12 cellular contexts compared by ENCODE assay signal in genomic region chr16:85187002-85187401, GRCh38.
DNase-seq lines count a peak whose midpoint lies in the region; ATAC-seq and TF ChIP-seq lines count a peak whose summit lies in the region.
"Had no signal": no experiment of that assay in that cellular context is flagged by ENCODE, and none has a peak within 500 bp of the region (broad histone marks: within the 10 kb centered on the region; RNA-seq: fewer than 3 reads in every experiment).

No MANE protein-coding gene starts in this region.

- H3K9me3 Mint-ChIP-seq in Caco-2 (ENCODE audit: unreplicated experiment) = no peaks in the 10 kb centered on the region

- H3K27me3 Mint-ChIP-seq in Caco-2 (ENCODE audit: insufficient read depth, unreplicated experiment) = no peaks in the 10 kb centered on the region
- H3K27me3 Mint-ChIP-seq: progenitor cell of endocrine pancreas, type B pancreatic cell had no signal

- no TSS peak for BruUV-seq in Caco-2 (replicated peaks; lab: Mats Ljungman, UMichigan)

- DNase-seq in EL (peak; percentile 77), astrocyte of the hippocampus (ENCODE audit: low read depth, low spot score) (peak; percentile 88), left ventricle myocardium superior (peak; percentile 79), retina (peak; percentile 67), left colon (no peak), SHP77 treated with DMSO at 0.1 percent for 48 hours (lab: John Stamatoyannopoulos, UW) (no peak), Caco-2 (no peak)
- DNase-seq: activated CD8-positive, alpha-beta memory T cell treated with anti-CD3 and anti-CD28 coated beads, Interleukin-2, amount 50 U/mL, for 4 hours; NCI-H2029 treated with DMSO at 0.1 percent for 48 hours had no signal

- H3K4me3 ChIP-seq in Caco-2 (ENCODE audit: low read depth, low read length) = no peak overlapping the region

- H3K27me3 ChIP-seq in Caco-2 (replicated peaks; ENCODE audit: control insufficient read depth, insufficient read depth, low read length) = no peaks in the 10 kb centered on the region

- H3K4me1 Mint-ChIP-seq in Caco-2 (ENCODE audit: low read depth, unreplicated experiment) = peaks cover 7% of the 10 kb centered on the region

- no peak overlapping the region for H3K27ac Mint-ChIP-seq in Caco-2 (ENCODE audit: unreplicated experiment)
- H3K27ac Mint-ChIP-seq: progenitor cell of endocrine pancreas, type B pancreatic cell had no signal

- TF ChIP-seq CTCF in Caco-2 (IDR thresholded peaks at IDR 0.05; ENCODE audit: insufficient read depth in 1 of 2, low read depth in 1 of 2, low read length in 1 of 2, severe bottlenecking in 1 of 2, unreplicated experiment in 1 of 2) = no peak

- peaks cover 2% of the 10 kb centered on the region; the same call in 1 of the 2 replicates for H3K36me3 ChIP-seq in Caco-2 (ENCODE audit: control insufficient read depth, insufficient read depth, low read length)

- H3K4me1 ChIP-seq in Caco-2 = no peaks in the 10 kb centered on the region

- intact Hi-C loops in left ventricle myocardium superior (cut with micrococcal nuclease) (no loop called here), left colon (cut with DNase I, micrococcal nuclease) (no loop called here), Caco-2 (cut with micrococcal nuclease; ENCODE audit: unreplicated experiment) (no loop called here)

- CTCF ChIA-PET in Caco-2 (lab: Charles Lee) = interaction anchor here (0.9 kb wide), 1 partner anchor 72 kb away, joined by 3 read pairs; no protein-coding TSS in a partner anchor

- H3K4me3 Mint-ChIP-seq in Caco-2 (ENCODE audit: unreplicated experiment) = no peak overlapping the region
- H3K4me3 Mint-ChIP-seq: type B pancreatic cell had no signal

- H3K36me3 Mint-ChIP-seq in Caco-2 (ENCODE audit: insufficient read depth, unreplicated experiment) = peaks cover 5% of the 10 kb centered on the region

- POLR2A ChIA-PET in Caco-2 (lab: Charles Lee) = no interaction called here

- ATAC-seq in left ventricle myocardium superior = peak; percentile 87
- ATAC-seq in left colon = no peak
- no peak for ATAC-seq in HG02588 (IDR thresholded peaks at IDR 0.05; ENCODE audit: unreplicated experiment)

- peaks cover 5% of the 10 kb centered on the region; the same call in 1 of the 2 replicates for H3K9me3 ChIP-seq in Caco-2

Comparison
In these comparisons a context has a peak if more than half of its experiments do, and no peak if none do; other contexts are left out.
1. DNase-seq: peak in EL (single experiment), astrocyte of the hippocampus (single experiment), left ventricle myocardium superior (single experiment) and retina (single experiment); none in left colon (0 of 2), SHP77 treated with DMSO at 0.1 percent for 48 hours (single experiment) and Caco-2 (0 of 2).